ENCODE assay signal across 8 cellular contexts in genomic region chr6:36874443-36875249, GRCh38.
DNase-seq lines count a peak whose midpoint lies in the region; ATAC-seq lines count a peak whose summit lies in the region.

Gene PPIL1 (minus strand): TSS chr6:36874803. CDS start chr6:36874772, 31 bp downstream.

- ATAC-seq in GM18873 (IDR thresholded peaks at IDR 0.05; ENCODE audit: low FRiP score, unreplicated experiment), result peak; percentile 54
- ATAC-seq in HG03139 (IDR thresholded peaks at IDR 0.05; ENCODE audit: unreplicated experiment), result peak; percentile 66

- DNase-seq in ACHN (peak; percentile 86), NCI-H226 (peak; percentile 81), iris pigment epithelial cell (ENCODE audit: low read depth) (peak; percentile 88)
- peak; percentile 62 to 75 (median 72) for DNase-seq in activated CD4-positive, CD25-positive, alpha-beta regulatory T cell (lab: John Stamatoyannopoulos, UW)
- DNase-seq in central memory CD4-positive, alpha-beta T cell, result peak; percentile 87
- peak; percentile 72 to 76 for DNase-seq in stimulated activated CD4-positive, alpha-beta T cell treated with anti-CD3 and anti-CD28 coated beads, Interleukin-12 subunit alpha, Interleukin-12 subunit beta, amount 100 ng/mL, for 24 hours (ENCODE audit: low read depth in 2 of 2)

- in situ Hi-C loops in ACHN (cut with HindIII; ENCODE audit: low pct_ligation_motif_present, low pct_unique_long_range_greater_than_20kb, low sequenced_read_pairs), result no loop called here

Comparison
In these comparisons a context has a peak if more than half of its experiments do, and no peak if none do; other contexts are left out.
1. Peak in every context shown above with its lines: DNase-seq and ATAC-seq.